ENCODE assay signal across 1 cellular context in the genomic region with DNA sequence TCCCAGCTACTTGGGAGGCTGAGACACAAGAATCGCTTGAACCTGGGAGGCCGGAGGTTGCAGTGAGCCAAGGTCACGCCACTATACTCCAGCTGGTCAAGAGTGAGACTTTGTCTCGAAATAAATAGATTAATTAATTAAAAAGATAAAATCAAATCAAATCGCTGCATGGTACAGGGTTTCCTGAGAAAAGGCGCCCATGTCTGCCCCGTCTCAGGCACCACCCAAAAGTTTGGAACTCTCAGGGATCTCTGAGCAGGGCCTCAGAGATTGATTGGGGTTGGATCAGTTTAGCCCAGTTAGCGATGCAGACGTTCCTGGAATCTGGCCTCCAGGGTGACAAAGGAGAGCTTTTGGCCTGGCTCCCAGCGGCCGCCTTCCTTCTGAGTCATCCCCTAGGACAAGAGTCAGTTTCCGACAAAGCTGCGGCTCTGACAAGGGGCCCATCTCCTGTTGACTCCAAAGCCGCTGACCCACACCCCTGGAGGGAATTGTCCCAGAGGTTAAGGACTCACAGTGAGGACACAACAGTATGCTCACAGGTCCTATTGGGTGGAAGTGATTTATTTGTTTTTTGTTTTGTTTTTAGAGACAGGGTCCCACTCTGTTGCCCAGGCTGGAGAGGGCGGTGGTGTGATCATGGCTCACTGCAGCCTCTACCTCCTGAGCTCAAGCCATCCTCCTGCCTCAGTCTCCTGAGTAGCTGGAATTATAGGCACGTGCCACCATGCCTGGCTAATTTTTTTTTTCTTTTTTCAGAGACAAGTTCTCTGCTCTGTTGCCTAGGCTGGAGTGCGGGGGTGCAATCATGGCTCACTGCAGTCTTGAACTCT.
TF ChIP-seq lines count a peak whose summit lies in the region.

No MANE protein-coding gene starts in this region.

TF ChIP-seq in K562, 482 proteins besides CTCF, POLR2A, EP300 and RAD21 (continues in another document):
- TF ChIP-seq ZNF282 (CRISPR knock-in tag; IDR thresholded peaks at IDR 0.05) (no peak), SMAD1 (IDR thresholded peaks at IDR 0.05; ENCODE audit: low read depth, low read length, partially characterized antibody) (peak; percentile 47), GABPB1 (CRISPR knock-in tag; IDR thresholded peaks at IDR 0.05) (no peak), LARP7 (IDR thresholded peaks at IDR 0.05) (no peak), ZNF134 (CRISPR knock-in tag; conservative IDR thresholded peaks at IDR 0.05) (no peak), PRPF4 (IDR thresholded peaks at IDR 0.05; ENCODE audit: insufficient read depth, low read depth, low read length, poor library complexity, severe bottlenecking) (no peak), L3MBTL2 (IDR thresholded peaks at IDR 0.05) (no peak), MTA3 (IDR thresholded peaks at IDR 0.05; ENCODE audit: borderline replicate concordance) (0 out of 2 replicates have a peak, but pooled peaks have one; percentile 39), RBM22 (IDR thresholded peaks at IDR 0.05; ENCODE audit: low read depth, low read length, poor library complexity, severe bottlenecking) (no peak), ZNF780A (CRISPR knock-in tag; IDR thresholded peaks at IDR 0.05) (no peak), SMARCB1 (IDR thresholded peaks at IDR 0.05; ENCODE audit: insufficient read length, low read depth) (no peak), SNIP1 (IDR thresholded peaks at IDR 0.05; ENCODE audit: low read depth) (no peak), FOXA1 (IDR thresholded peaks at IDR 0.05; ENCODE audit: borderline replicate concordance) (no peak), JUND (IDR thresholded peaks at IDR 0.05; ENCODE audit: borderline replicate concordance, low read depth, low read length) (peak; percentile 95), JUND (tag; IDR thresholded peaks at IDR 0.05; ENCODE audit: borderline replicate concordance, low read depth, low read length) (peak; percentile 91; the same call in 1 of the 3 replicates), RBM14 (IDR thresholded peaks at IDR 0.05; ENCODE audit: borderline replicate concordance, insufficient read depth, low read depth, low read length) (no peak), SRSF9 (IDR thresholded peaks at IDR 0.05; ENCODE audit: borderline replicate concordance, low read depth, low read length) (no peak), BRCA1 (IDR thresholded peaks at IDR 0.05) (no peak), BRCA1 (CRISPR knock-in tag; IDR thresholded peaks at IDR 0.05) (no peak), RB1 (IDR thresholded peaks at IDR 0.05; ENCODE audit: low read depth) (no peak), PPARD (CRISPR knock-in tag; IDR thresholded peaks at IDR 0.05) (no peak), HMGN3 (IDR thresholded peaks at IDR 0.05; ENCODE audit: borderline replicate concordance, extremely low read depth, insufficient read length, low read depth, low read length) (no peak), EWSR1 (IDR thresholded peaks at IDR 0.05; ENCODE audit: borderline replicate concordance, low read depth, partially characterized antibody) (no peak)
- TF ChIP-seq, protein P1, sequence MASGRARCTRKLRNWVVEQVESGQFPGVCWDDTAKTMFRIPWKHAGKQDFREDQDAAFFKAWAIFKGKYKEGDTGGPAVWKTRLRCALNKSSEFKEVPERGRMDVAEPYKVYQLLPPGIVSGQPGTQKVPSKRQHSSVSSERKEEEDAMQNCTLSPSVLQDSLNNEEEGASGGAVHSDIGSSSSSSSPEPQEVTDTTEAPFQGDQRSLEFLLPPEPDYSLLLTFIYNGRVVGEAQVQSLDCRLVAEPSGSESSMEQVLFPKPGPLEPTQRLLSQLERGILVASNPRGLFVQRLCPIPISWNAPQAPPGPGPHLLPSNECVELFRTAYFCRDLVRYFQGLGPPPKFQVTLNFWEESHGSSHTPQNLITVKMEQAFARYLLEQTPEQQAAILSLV (tag; IDR thresholded peaks at IDR 0.05), result no peak
- TF ChIP-seq, protein P2, sequence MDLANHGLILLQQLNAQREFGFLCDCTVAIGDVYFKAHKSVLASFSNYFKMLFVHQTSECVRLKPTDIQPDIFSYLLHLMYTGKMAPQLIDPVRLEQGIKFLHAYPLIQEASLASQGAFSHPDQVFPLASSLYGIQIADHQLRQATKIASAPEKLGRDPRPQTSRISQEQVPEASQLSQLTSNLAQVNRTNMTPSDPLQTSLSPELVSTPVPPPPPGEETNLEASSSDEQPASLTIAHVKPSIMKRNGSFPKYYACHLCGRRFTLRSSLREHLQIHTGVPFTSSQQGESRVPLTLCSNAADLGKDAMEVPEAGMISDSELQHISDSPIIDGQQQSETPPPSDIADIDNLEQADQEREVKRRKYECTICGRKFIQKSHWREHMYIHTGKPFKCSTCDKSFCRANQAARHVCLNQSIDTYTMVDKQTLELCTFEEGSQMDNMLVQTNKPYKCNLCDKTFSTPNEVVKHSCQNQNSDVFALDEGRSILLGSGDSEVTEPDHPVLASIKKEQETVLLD (IDR thresholded peaks at IDR 0.05), result 0 out of 2 replicates have a peak, but pooled peaks have one; percentile 15
- TF ChIP-seq, protein P3, sequence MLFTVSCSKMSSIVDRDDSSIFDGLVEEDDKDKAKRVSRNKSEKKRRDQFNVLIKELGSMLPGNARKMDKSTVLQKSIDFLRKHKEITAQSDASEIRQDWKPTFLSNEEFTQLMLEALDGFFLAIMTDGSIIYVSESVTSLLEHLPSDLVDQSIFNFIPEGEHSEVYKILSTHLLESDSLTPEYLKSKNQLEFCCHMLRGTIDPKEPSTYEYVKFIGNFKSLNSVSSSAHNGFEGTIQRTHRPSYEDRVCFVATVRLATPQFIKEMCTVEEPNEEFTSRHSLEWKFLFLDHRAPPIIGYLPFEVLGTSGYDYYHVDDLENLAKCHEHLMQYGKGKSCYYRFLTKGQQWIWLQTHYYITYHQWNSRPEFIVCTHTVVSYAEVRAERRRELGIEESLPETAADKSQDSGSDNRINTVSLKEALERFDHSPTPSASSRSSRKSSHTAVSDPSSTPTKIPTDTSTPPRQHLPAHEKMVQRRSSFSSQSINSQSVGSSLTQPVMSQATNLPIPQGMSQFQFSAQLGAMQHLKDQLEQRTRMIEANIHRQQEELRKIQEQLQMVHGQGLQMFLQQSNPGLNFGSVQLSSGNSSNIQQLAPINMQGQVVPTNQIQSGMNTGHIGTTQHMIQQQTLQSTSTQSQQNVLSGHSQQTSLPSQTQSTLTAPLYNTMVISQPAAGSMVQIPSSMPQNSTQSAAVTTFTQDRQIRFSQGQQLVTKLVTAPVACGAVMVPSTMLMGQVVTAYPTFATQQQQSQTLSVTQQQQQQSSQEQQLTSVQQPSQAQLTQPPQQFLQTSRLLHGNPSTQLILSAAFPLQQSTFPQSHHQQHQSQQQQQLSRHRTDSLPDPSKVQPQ (CRISPR knock-in tag; IDR thresholded peaks at IDR 0.05; ENCODE audit: borderline replicate concordance), result no peak
- TF ChIP-seq, protein P4, sequence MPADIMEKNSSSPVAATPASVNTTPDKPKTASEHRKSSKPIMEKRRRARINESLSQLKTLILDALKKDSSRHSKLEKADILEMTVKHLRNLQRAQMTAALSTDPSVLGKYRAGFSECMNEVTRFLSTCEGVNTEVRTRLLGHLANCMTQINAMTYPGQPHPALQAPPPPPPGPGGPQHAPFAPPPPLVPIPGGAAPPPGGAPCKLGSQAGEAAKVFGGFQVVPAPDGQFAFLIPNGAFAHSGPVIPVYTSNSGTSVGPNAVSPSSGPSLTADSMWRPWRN (IDR thresholded peaks at IDR 0.05; ENCODE audit: low read depth), result no peak
- TF ChIP-seq, protein P5, sequence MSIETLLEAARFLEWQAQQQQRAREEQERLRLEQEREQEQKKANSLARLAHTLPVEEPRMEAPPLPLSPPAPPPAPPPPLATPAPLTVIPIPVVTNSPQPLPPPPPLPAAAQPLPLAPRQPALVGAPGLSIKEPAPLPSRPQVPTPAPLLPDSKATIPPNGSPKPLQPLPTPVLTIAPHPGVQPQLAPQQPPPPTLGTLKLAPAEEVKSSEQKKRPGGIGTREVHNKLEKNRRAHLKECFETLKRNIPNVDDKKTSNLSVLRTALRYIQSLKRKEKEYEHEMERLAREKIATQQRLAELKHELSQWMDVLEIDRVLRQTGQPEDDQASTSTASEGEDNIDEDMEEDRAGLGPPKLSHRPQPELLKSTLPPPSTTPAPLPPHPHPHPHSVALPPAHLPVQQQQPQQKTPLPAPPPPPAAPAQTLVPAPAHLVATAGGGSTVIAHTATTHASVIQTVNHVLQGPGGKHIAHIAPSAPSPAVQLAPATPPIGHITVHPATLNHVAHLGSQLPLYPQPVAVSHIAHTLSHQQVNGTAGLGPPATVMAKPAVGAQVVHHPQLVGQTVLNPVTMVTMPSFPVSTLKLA (conservative IDR thresholded peaks at IDR 0.05), result no peak
- TF ChIP-seq, protein P6, sequence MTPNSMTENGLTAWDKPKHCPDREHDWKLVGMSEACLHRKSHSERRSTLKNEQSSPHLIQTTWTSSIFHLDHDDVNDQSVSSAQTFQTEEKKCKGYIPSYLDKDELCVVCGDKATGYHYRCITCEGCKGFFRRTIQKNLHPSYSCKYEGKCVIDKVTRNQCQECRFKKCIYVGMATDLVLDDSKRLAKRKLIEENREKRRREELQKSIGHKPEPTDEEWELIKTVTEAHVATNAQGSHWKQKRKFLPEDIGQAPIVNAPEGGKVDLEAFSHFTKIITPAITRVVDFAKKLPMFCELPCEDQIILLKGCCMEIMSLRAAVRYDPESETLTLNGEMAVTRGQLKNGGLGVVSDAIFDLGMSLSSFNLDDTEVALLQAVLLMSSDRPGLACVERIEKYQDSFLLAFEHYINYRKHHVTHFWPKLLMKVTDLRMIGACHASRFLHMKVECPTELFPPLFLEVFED (CRISPR knock-in tag; conservative IDR thresholded peaks at IDR 0.05), result 0 out of 2 replicates have a peak, but pooled peaks have one; percentile 34
- TF ChIP-seq, protein P7, sequence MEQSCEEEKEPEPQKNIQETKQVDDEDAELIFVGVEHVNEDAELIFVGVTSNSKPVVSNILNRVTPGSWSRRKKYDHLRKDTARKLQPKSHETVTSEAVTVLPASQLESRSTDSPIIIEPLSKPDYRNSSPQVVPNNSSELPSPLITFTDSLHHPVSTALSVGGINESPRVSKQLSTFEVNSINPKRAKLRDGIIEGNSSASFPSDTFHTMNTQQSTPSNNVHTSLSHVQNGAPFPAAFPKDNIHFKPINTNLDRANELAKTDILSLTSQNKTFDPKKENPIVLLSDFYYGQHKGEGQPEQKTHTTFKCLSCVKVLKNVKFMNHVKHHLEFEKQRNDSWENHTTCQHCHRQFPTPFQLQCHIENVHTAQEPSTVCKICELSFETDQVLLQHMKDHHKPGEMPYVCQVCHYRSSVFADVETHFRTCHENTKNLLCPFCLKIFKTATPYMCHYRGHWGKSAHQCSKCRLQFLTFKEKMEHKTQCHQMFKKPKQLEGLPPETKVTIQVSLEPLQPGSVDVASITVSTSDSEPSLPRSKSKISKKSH (CRISPR knock-in tag; IDR thresholded peaks at IDR 0.05), result no peak
- TF ChIP-seq, protein P8, sequence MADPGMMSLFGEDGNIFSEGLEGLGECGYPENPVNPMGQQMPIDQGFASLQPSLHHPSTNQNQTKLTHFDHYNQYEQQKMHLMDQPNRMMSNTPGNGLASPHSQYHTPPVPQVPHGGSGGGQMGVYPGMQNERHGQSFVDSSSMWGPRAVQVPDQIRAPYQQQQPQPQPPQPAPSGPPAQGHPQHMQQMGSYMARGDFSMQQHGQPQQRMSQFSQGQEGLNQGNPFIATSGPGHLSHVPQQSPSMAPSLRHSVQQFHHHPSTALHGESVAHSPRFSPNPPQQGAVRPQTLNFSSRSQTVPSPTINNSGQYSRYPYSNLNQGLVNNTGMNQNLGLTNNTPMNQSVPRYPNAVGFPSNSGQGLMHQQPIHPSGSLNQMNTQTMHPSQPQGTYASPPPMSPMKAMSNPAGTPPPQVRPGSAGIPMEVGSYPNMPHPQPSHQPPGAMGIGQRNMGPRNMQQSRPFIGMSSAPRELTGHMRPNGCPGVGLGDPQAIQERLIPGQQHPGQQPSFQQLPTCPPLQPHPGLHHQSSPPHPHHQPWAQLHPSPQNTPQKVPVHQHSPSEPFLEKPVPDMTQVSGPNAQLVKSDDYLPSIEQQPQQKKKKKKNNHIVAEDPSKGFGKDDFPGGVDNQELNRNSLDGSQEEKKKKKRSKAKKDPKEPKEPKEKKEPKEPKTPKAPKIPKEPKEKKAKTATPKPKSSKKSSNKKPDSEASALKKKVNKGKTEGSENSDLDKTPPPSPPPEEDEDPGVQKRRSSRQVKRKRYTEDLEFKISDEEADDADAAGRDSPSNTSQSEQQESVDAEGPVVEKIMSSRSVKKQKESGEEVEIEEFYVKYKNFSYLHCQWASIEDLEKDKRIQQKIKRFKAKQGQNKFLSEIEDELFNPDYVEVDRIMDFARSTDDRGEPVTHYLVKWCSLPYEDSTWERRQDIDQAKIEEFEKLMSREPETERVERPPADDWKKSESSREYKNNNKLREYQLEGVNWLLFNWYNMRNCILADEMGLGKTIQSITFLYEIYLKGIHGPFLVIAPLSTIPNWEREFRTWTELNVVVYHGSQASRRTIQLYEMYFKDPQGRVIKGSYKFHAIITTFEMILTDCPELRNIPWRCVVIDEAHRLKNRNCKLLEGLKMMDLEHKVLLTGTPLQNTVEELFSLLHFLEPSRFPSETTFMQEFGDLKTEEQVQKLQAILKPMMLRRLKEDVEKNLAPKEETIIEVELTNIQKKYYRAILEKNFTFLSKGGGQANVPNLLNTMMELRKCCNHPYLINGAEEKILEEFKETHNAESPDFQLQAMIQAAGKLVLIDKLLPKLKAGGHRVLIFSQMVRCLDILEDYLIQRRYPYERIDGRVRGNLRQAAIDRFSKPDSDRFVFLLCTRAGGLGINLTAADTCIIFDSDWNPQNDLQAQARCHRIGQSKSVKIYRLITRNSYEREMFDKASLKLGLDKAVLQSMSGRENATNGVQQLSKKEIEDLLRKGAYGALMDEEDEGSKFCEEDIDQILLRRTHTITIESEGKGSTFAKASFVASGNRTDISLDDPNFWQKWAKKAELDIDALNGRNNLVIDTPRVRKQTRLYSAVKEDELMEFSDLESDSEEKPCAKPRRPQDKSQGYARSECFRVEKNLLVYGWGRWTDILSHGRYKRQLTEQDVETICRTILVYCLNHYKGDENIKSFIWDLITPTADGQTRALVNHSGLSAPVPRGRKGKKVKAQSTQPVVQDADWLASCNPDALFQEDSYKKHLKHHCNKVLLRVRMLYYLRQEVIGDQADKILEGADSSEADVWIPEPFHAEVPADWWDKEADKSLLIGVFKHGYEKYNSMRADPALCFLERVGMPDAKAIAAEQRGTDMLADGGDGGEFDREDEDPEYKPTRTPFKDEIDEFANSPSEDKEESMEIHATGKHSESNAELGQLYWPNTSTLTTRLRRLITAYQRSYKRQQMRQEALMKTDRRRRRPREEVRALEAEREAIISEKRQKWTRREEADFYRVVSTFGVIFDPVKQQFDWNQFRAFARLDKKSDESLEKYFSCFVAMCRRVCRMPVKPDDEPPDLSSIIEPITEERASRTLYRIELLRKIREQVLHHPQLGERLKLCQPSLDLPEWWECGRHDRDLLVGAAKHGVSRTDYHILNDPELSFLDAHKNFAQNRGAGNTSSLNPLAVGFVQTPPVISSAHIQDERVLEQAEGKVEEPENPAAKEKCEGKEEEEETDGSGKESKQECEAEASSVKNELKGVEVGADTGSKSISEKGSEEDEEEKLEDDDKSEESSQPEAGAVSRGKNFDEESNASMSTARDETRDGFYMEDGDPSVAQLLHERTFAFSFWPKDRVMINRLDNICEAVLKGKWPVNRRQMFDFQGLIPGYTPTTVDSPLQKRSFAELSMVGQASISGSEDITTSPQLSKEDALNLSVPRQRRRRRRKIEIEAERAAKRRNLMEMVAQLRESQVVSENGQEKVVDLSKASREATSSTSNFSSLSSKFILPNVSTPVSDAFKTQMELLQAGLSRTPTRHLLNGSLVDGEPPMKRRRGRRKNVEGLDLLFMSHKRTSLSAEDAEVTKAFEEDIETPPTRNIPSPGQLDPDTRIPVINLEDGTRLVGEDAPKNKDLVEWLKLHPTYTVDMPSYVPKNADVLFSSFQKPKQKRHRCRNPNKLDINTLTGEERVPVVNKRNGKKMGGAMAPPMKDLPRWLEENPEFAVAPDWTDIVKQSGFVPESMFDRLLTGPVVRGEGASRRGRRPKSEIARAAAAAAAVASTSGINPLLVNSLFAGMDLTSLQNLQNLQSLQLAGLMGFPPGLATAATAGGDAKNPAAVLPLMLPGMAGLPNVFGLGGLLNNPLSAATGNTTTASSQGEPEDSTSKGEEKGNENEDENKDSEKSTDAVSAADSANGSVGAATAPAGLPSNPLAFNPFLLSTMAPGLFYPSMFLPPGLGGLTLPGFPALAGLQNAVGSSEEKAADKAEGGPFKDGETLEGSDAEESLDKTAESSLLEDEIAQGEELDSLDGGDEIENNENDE (IDR thresholded peaks at IDR 0.05; ENCODE audit: low read depth, low read length), result no peak
